In genomic region chr9:90526386-90526785, GRCh38 we compare ENCODE assay signal across 18 cellular contexts.
DNase-seq lines count a peak whose midpoint lies in the region; ATAC-seq lines count a peak whose summit lies in the region.
"Had no signal": no experiment of that assay in that cellular context is flagged by ENCODE, and none has a peak within 500 bp of the region (broad histone marks: within the 10 kb centered on the region; RNA-seq: fewer than 3 reads in every experiment).

No MANE protein-coding gene starts in this region.

- no peak overlapping the region for H3K27ac Mint-ChIP-seq in stimulated activated naive CD8-positive, alpha-beta T cell treated with anti-CD3 and anti-CD28 coated beads, Interleukin-15, amount 100 ng/mL, for 72 hours
- H3K27ac Mint-ChIP-seq: CD8-positive, alpha-beta T cell; HFFc6 had no signal

- no peaks in the 10 kb centered on the region for H3K4me1 Mint-ChIP-seq in stimulated activated naive CD8-positive, alpha-beta T cell treated with anti-CD3 and anti-CD28 coated beads, Interleukin-15, amount 100 ng/mL, for 72 hours
- H3K4me1 Mint-ChIP-seq: T-cell had no signal

- peaks cover 35% of the 10 kb centered on the region for H3K27me3 Mint-ChIP-seq in stimulated activated naive CD8-positive, alpha-beta T cell treated with anti-CD3 and anti-CD28 coated beads, Interleukin-15, amount 100 ng/mL, for 72 hours

- no peaks in the 10 kb centered on the region for H3K9me3 Mint-ChIP-seq in stimulated activated naive CD8-positive, alpha-beta T cell treated with anti-CD3 and anti-CD28 coated beads, Interleukin-15, amount 100 ng/mL, for 72 hours
- H3K9me3 Mint-ChIP-seq: CD8-positive, alpha-beta T cell; T-cell had no signal

- no peak overlapping the region for H3K4me3 Mint-ChIP-seq in stimulated activated naive CD8-positive, alpha-beta T cell treated with anti-CD3 and anti-CD28 coated beads, Interleukin-15, amount 100 ng/mL, for 72 hours
- H3K4me3 Mint-ChIP-seq: CD8-positive, alpha-beta T cell; HFFc6; T-cell had no signal

- ATAC-seq in stimulated activated naive CD8-positive, alpha-beta T cell treated with anti-CD3 and anti-CD28 coated beads, Interleukin-15, amount 100 ng/mL, for 72 hours = no peak
- ATAC-seq: A549; CD8-positive, alpha-beta T cell; T-cell had no signal

- peak; percentile 14 for DNase-seq in NCI-H748 (lab: John Stamatoyannopoulos, UW; ENCODE audit: unreplicated experiment)
- no peak for DNase-seq in NCI-H748 treated with DMSO at 0.1 percent for 48 hours (lab: John Stamatoyannopoulos, UW)
- peak; percentile 16 for DNase-seq in NCI-H69 (lab: John Stamatoyannopoulos, UW)
- peak; percentile 5 for DNase-seq in kidney glomerular epithelial cell (lab: John Stamatoyannopoulos, UW)
- no peak for DNase-seq in activated naive CD4-positive, alpha-beta T cell treated with anti-CD3 and anti-CD28 coated beads, Interleukin-2, amount 50 U/mL, for 16 hours
- no peak for DNase-seq in stimulated activated naive CD8-positive, alpha-beta T cell treated with anti-CD3 and anti-CD28 coated beads, Interleukin-15, amount 100 ng/mL, for 72 hours
- no peak for DNase-seq in NCI-H2171 (lab: John Stamatoyannopoulos, UW)
- DNase-seq: CD8-positive, alpha-beta T cell; DND-41; H7; HFFc6; MV-4-11; NCI-H146; NCI-H2107; NCI-H526; SHP77; T-cell had no signal

Comparison
In these comparisons a context has a peak if more than half of its experiments do, and no peak if none do; other contexts are left out.
1. DNase-seq: peak in NCI-H748 (single experiment), NCI-H69 (single experiment) and kidney glomerular epithelial cell (single experiment); none in NCI-H748 treated with DMSO at 0.1 percent for 48 hours (single experiment), activated naive CD4-positive, alpha-beta T cell treated with anti-CD3 and anti-CD28 coated beads, Interleukin-2, amount 50 U/mL, for 16 hours (single experiment), stimulated activated naive CD8-positive, alpha-beta T cell treated with anti-CD3 and anti-CD28 coated beads, Interleukin-15, amount 100 ng/mL, for 72 hours (0 of 2) and NCI-H2171 (single experiment).